Comparison of ENCODE assay signal across 29 cellular contexts in the genomic region with DNA sequence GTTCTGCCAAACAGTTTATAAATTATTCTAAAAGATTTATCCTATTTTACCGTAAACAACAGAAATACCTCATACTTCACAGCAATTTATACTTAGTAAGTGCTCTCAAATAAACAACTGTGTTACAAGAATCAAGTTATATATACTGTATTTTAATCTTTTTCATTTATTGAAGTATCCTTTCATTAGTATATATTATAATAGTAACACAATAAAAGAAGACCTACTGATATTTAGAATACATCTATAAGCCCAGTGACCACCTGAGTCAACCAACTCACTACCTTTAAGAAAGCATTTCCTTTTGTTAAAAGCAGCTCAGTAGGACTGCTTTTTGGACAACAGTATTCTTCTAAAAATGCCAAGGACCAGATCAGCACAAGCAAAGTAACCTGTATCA.
"Had no signal": no experiment of that assay in that cellular context is flagged by ENCODE, and none has a peak within 500 bp of the region (broad histone marks: within the 10 kb centered on the region; RNA-seq: fewer than 3 reads in every experiment).

No MANE protein-coding gene starts in this region.

- H3K27ac ChIP-seq: neural progenitor cell, ovary, parathyroid adenoma, psoas muscle, right lobe of liver, skin epidermis, spleen, suprapubic skin, testis, tibial artery, upper lobe of left lung, vagina had no signal

- H3K4me3 ChIP-seq: neural progenitor cell, ovary, psoas muscle, right lobe of liver, skin epidermis, smooth muscle cell, spleen, suprapubic skin, testis, tibial artery, upper lobe of left lung, vagina had no signal

- H3K9me3 ChIP-seq: ovary, psoas muscle, right lobe of liver, spleen, suprapubic skin, testis, tibial artery, upper lobe of left lung, vagina had no signal

- H3K27me3 Mint-ChIP-seq: naive thymus-derived CD4-positive, alpha-beta T cell; progenitor cell of endocrine pancreas; stimulated activated memory B cell treated with anti-CD40 and anti-IgM and Interleukin-4, amounts not matched to agents 10 μg/mL and 1 μg/mL and 100 μg/mL, for 72 hours; stimulated activated naive CD8-positive, alpha-beta T cell treated with anti-CD3 and anti-CD28 coated beads, Interleukin-15, amount 100 ng/mL, for 72 hours had no signal

- H3K4me1 ChIP-seq: neural progenitor cell, parathyroid adenoma had no signal

- H3K4me2 ChIP-seq: neural progenitor cell, smooth muscle cell had no signal

- H3K27me3 ChIP-seq: neural progenitor cell, ovary, right lobe of liver, spleen, suprapubic skin, testis, tibial artery, upper lobe of left lung, vagina had no signal

- H3K9me3 Mint-ChIP-seq: naive thymus-derived CD4-positive, alpha-beta T cell; natural killer cell; nephron; neural progenitor cell; stimulated activated memory B cell treated with anti-CD40 and anti-IgM and Interleukin-4, amounts not matched to agents 10 μg/mL and 1 μg/mL and 100 μg/mL, for 72 hours; stimulated activated naive CD8-positive, alpha-beta T cell treated with anti-CD3 and anti-CD28 coated beads, Interleukin-15, amount 100 ng/mL, for 72 hours had no signal

- DNase-seq: naive thymus-derived CD4-positive, alpha-beta T cell; natural killer cell; occipital lobe; ovary; posterior cingulate gyrus; psoas muscle; right cardiac atrium; right lobe of liver; spleen; stimulated activated CD4-positive, alpha-beta T cell treated with anti-CD3 and anti-CD28 coated beads, Interleukin-12 subunit alpha, Interleukin-12 subunit beta, amount 100 ng/mL, for 4 hours; stimulated activated CD4-positive, alpha-beta T cell treated with anti-CD3 and anti-CD28 coated beads, Interleukin-2, amount 100 ng/mL, for 24 hours; stimulated activated CD4-positive, alpha-beta T cell treated with anti-CD3 and anti-CD28 coated beads, Interleukin-2, amount 100 ng/mL, for 48 hours; stimulated activated CD4-positive, alpha-beta T cell treated with anti-CD3 and anti-CD28 coated beads, Interleukin-4, amount 100 ng/mL, for 24 hours; stimulated activated naive CD4-positive, alpha-beta T cell; substantia nigra; testis; tibial artery; trophoblast cell; upper lobe of left lung had no signal

- H3K36me3 ChIP-seq: neural progenitor cell, ovary had no signal

- H3K4me3 Mint-ChIP-seq: natural killer cell; nephron; neural progenitor cell; stimulated activated memory B cell treated with anti-CD40 and anti-IgM and Interleukin-4, amounts not matched to agents 10 μg/mL and 1 μg/mL and 100 μg/mL, for 72 hours; stimulated activated naive CD8-positive, alpha-beta T cell treated with anti-CD3 and anti-CD28 coated beads, Interleukin-15, amount 100 ng/mL, for 72 hours had no signal

- ATAC-seq: naive thymus-derived CD4-positive, alpha-beta T cell; natural killer cell; psoas muscle; right cardiac atrium; right lobe of liver; stimulated activated memory B cell treated with anti-CD40 and anti-IgM and Interleukin-4, amounts not matched to agents 10 μg/mL and 1 μg/mL and 100 μg/mL, for 72 hours had no signal

- H3K9ac ChIP-seq: neural progenitor cell, parathyroid adenoma had no signal

- H3K79me2 ChIP-seq: parathyroid adenoma had no signal

- H3K27ac Mint-ChIP-seq: naive thymus-derived CD4-positive, alpha-beta T cell; natural killer cell; nephron; neural progenitor cell; progenitor cell of endocrine pancreas; stimulated activated memory B cell treated with anti-CD40 and anti-IgM and Interleukin-4, amounts not matched to agents 10 μg/mL and 1 μg/mL and 100 μg/mL, for 72 hours had no signal

- H2AFZ ChIP-seq: neural progenitor cell, parathyroid adenoma had no signal
